26 cellular contexts compared by ENCODE assay signal in genomic region chr15:68574629-68575028, GRCh38. TPM values are rescaled to one million over a fixed set of nuclear protein-coding genes. Genes with fewer than 3 reads are reported as not detected.
"Had no signal": no experiment of that assay in that cellular context is flagged by ENCODE, and none has a peak within 500 bp of the region (broad histone marks: within the 10 kb centered on the region; RNA-seq: fewer than 3 reads in every experiment).

No MANE protein-coding gene starts in this region.

- H3K4me3 Mint-ChIP-seq: activated B cell treated with CpG ODN at 0.5 μM for 24 hours; activated CD4-positive, alpha-beta memory T cell treated with anti-CD3 and anti-CD28 coated beads for 36 hours; activated naive CD4-positive, alpha-beta T cell treated with anti-CD3 and anti-CD28 coated beads for 36 hours; activated T-cell treated with anti-CD3 and anti-CD28 coated beads, Interleukin-2, amount 50 U/mL, for 4 hours; activated T-helper 1 cell treated with anti-CD3 and anti-CD28 coated beads, Interleukin-12 subunit alpha, Interleukin-12 subunit beta, Interleukin-2, Interleukin-4 antibody, amounts not matched to agents 30 ng/mL and 10 ng/mL and 1 ng/mL, durations not matched to agents 14 hours and 24 hours and 36 hours; T-helper 1 cell treated with Interleukin-12 subunit alpha and Interleukin-12 subunit beta and Interleukin-4 antibody, amounts not matched to agents 30 μg/mL and 1 μg/mL, for 36 hours; T-helper 2 cell treated with Interferon-gamma antibody and Interleukin-4, amounts not matched to agents 5 μg/mL and 100 μg/mL, for 36 hours had no signal

- H3K4me3 ChIP-seq: adrenal gland, MG63 had no signal

- H3K9me3 Mint-ChIP-seq: activated B cell treated with CpG ODN at 0.5 μM for 24 hours; activated CD4-positive, alpha-beta memory T cell treated with anti-CD3 and anti-CD28 coated beads for 36 hours; activated naive CD4-positive, alpha-beta T cell treated with anti-CD3 and anti-CD28 coated beads for 36 hours; activated naive CD4-positive, alpha-beta T cell treated with anti-CD3 and anti-CD28 coated beads, Interleukin-2, amount 50 U/mL, for 72 hours; activated T-cell treated with anti-CD3 and anti-CD28 coated beads, Interleukin-2, amount 50 U/mL, for 4 hours; activated T-helper 1 cell treated with anti-CD3 and anti-CD28 coated beads, Interleukin-12 subunit alpha, Interleukin-12 subunit beta, Interleukin-2, Interleukin-4 antibody, amounts not matched to agents 30 ng/mL and 10 ng/mL and 1 ng/mL, durations not matched to agents 14 hours and 24 hours and 36 hours; T-helper 1 cell treated with Interleukin-12 subunit alpha and Interleukin-12 subunit beta and Interleukin-4 antibody, amounts not matched to agents 30 μg/mL and 1 μg/mL, for 36 hours; T-helper 2 cell treated with Interferon-gamma antibody and Interleukin-4, amounts not matched to agents 5 μg/mL and 100 μg/mL, for 36 hours had no signal

- H3K27me3 ChIP-seq: MG63 had no signal

- ATAC-seq: activated naive CD4-positive, alpha-beta T cell treated with anti-CD3 and anti-CD28 coated beads, Interleukin-2, amount 50 U/mL, for 72 hours; activated T-cell treated with anti-CD3 and anti-CD28 coated beads, Interleukin-2, amount 50 U/mL, for 4 hours had no signal

- H3K36me3 ChIP-seq: adrenal gland, brain microvascular endothelial cell, MG63 had no signal

- H3K27ac ChIP-seq: adrenal gland, brain microvascular endothelial cell had no signal

- H3K27ac Mint-ChIP-seq: activated B cell treated with CpG ODN at 0.5 μM for 24 hours; activated CD4-positive, alpha-beta memory T cell treated with anti-CD3 and anti-CD28 coated beads for 36 hours; activated naive CD4-positive, alpha-beta T cell treated with anti-CD3 and anti-CD28 coated beads for 36 hours; activated naive CD4-positive, alpha-beta T cell treated with anti-CD3 and anti-CD28 coated beads, Interleukin-2, amount 50 U/mL, for 72 hours; activated T-helper 1 cell treated with anti-CD3 and anti-CD28 coated beads, Interleukin-12 subunit alpha, Interleukin-12 subunit beta, Interleukin-2, Interleukin-4 antibody, amounts not matched to agents 30 ng/mL and 10 ng/mL and 1 ng/mL, durations not matched to agents 14 hours and 24 hours and 36 hours; T-helper 1 cell treated with Interleukin-12 subunit alpha and Interleukin-12 subunit beta and Interleukin-4 antibody, amounts not matched to agents 30 μg/mL and 1 μg/mL, for 36 hours; T-helper 2 cell treated with Interferon-gamma antibody and Interleukin-4, amounts not matched to agents 5 μg/mL and 100 μg/mL, for 36 hours had no signal

- H3K9me3 ChIP-seq: adrenal gland, MG63 had no signal

- DNase-seq: activated B cell treated with CpG ODN at 0.5 μM for 24 hours; activated CD4-positive, alpha-beta memory T cell treated with anti-CD3 and anti-CD28 coated beads for 36 hours; activated CD4-positive, alpha-beta T cell treated with anti-CD3 and anti-CD28 coated beads for 4 hours; activated CD4-positive, alpha-beta T cell treated with anti-CD3 and anti-CD28 coated beads, Interleukin-2, amount 50 U/mL, for 1 hour; activated CD4-positive, CD25-positive, alpha-beta regulatory T cell treated with anti-CD3 and anti-CD28 coated beads, Interleukin-2, amount 50 U/mL, for 72 hours; activated CD8-positive, alpha-beta memory T cell treated with anti-CD3 and anti-CD28 coated beads, Interleukin-2, amount 50 U/mL, for 4 hours; activated gamma-delta T cell treated with Interleukin-2 at 50 U/mL for 16 hours; activated naive CD4-positive, alpha-beta T cell treated with anti-CD3 and anti-CD28 coated beads for 36 hours; activated T-cell treated with anti-CD3 and anti-CD28 coated beads for 4 hours; activated T-cell treated with anti-CD3 and anti-CD28 coated beads, Interleukin-2, amount 50 U/mL, for 4 hours; adrenal gland; brain microvascular endothelial cell; central memory CD4-positive, alpha-beta T cell; Kasumi-1; MG63; NCI-H1092; NCI-H1436 treated with DMSO at 0.1 percent for 48 hours; NCI-H2029; NCI-H524 treated with DMSO at 0.1 percent for 48 hours; OCI-M1; Right ventricle myocardium superior had no signal

- H3K36me3 Mint-ChIP-seq: activated CD4-positive, alpha-beta memory T cell treated with anti-CD3 and anti-CD28 coated beads for 36 hours had no signal

RNA-seq across cellular contexts. Expression of gene CORO2B, which starts 4.2 kb away (rescaled TPM):
- total RNA-seq: activated naive CD4-positive, alpha-beta T cell treated with anti-CD3 and anti-CD28 coated beads for 36 hours; activated T-helper 1 cell treated with anti-CD3 and anti-CD28 coated beads, Interleukin-12 subunit alpha, Interleukin-12 subunit beta, Interleukin-2, Interleukin-4 antibody, amounts not matched to agents 30 ng/mL and 10 ng/mL and 1 ng/mL, durations not matched to agents 14 hours and 24 hours and 36 hours; NCI-H460 had no signal
